Comparison of ENCODE assay signal across 7 cellular contexts in the genomic region with DNA sequence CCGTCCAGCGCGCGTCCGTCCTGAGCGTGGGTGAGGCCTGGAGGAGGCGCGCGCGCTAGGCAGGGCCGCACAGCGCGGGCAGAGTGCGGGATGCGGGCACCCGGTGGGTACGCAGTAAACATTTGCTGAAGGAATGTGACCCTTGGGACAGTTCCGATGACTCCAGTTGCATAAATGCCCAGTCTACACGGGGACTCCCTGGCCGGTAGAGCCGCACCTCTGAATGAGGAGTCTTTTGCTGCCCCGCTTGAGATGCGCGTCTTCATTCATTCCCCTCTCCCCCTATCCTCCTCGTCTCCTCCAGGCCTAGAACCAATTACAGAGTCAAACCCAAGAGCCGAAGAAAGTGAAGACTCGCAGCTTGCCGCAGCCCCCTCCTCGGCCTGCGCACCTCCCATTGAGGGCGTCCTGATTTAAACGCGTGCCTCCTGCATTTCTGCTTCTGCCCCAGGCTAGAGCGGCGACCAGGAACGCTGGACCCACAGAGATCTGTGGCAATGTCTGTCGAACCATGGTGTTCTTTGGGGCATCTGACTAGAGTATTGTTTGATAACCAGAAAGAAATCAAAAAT. TPM values are rescaled to one million over a fixed set of nuclear protein-coding genes. Genes with fewer than 3 reads are reported as not detected.
DNase-seq lines count a peak whose midpoint lies in the region; ATAC-seq and TF ChIP-seq lines count a peak whose summit lies in the region.

No MANE protein-coding gene starts in this region.

- peaks cover 9% of the 10 kb centered on the region for H3K4me1 Mint-ChIP-seq in WTC11

- CTCF ChIA-PET in WTC11 (lab: Charles Lee), result interaction anchor here (1.1 to 1.7 kb wide), 6 partner anchors 29 to 116 kb away, joined by 3 to 11 read pairs (median 5); partner anchors contain the start of gene SCO2

- no peak for TF ChIP-seq EP300 in sigmoid colon (IDR thresholded peaks at IDR 0.05)

- H3K27ac ChIP-seq in sigmoid colon, result peak overlapping the region; percentile 97 to 99 (median 98)

- no peaks in the 10 kb centered on the region for H3K9me3 Mint-ChIP-seq in WTC11

- peaks cover 14% of the 10 kb centered on the region for H3K27me3 Mint-ChIP-seq in WTC11 (ENCODE audit: low read depth)

- POLR2A ChIA-PET in WTC11 (lab: Charles Lee), result interaction anchor here (1.0 to 1.4 kb wide), 2 partner anchors 58 to 76 kb away, joined by 3 to 6 read pairs; partner anchors contain the start of genes LMF2, NCAPH2 and SCO2

- no peak for TF ChIP-seq CTCF in WTC11 (IDR thresholded peaks at IDR 0.05)
- no peak for TF ChIP-seq CTCF in sigmoid colon (IDR thresholded peaks at IDR 0.05)

- H3K4me3 Mint-ChIP-seq in WTC11, result peak overlapping the region; percentile 97

- intact Hi-C loops in left cardiac atrium (cut with DNase I) (loop anchor here in 1 of 2 donors (5.0 kb wide), 1 partner anchor 39 kb away; no protein-coding TSS in a partner anchor), sigmoid colon (cut with DNase I) (loop anchor here (2.0 to 5.0 kb wide), 2 partner anchors 21 to 44 kb away; partner anchors contain the start of genes ARSA and SYCE3)

- WGBS in sigmoid colon, 2 donors, result 4 to 6% methylated on average over 37 of the region's 37 CpGs

- DNase-seq in WTC11 (ENCODE audit: low spot score) (no peak), left cardiac atrium (no peak), sigmoid colon (no peak), cortex of kidney (lab: John Stamatoyannopoulos, UW) (no peak)
- DNase-seq in stimulated activated CD4-positive, alpha-beta T cell treated with anti-CD3 and anti-CD28 coated beads, Interleukin-2, amount 100 ng/mL, for 48 hours, result no peak

- peak; percentile 16 for ATAC-seq in GM18873 (IDR thresholded peaks at IDR 0.05; ENCODE audit: low FRiP score, unreplicated experiment)
- peak; percentile 8 for ATAC-seq in HG02840 (IDR thresholded peaks at IDR 0.05; ENCODE audit: low FRiP score, unreplicated experiment)
- peak; percentile 3 for ATAC-seq in WTC11
- peak; percentile 21 to 50 for ATAC-seq in left cardiac atrium

- peaks cover 7% of the 10 kb centered on the region for H3K36me3 Mint-ChIP-seq in WTC11

- no peaks in the 10 kb centered on the region for H3K9me3 ChIP-seq in sigmoid colon

- peaks cover 0 to 29% (median 26%) of the 10 kb centered on the region in 4 donors for H3K4me1 ChIP-seq in sigmoid colon

- TF ChIP-seq POLR2A in sigmoid colon (IDR thresholded peaks at IDR 0.05), result no peak

- H3K4me3 ChIP-seq in sigmoid colon, result peak overlapping the region; percentile 85 to 92 (median 89)

- H3K27ac Mint-ChIP-seq in WTC11, result peak overlapping the region; percentile 87

- H3K36me3 ChIP-seq in sigmoid colon, result peaks cover 0 to 5% (median 0%) of the 10 kb centered on the region in 4 donors

- H3K27me3 ChIP-seq in sigmoid colon, result peaks cover 4 to 5% (median 5%) of the 10 kb centered on the region in 3 donors

TF ChIP-seq in WTC11, 78 proteins besides CTCF, POLR2A, EP300 and RAD21:
- 0 out of 2 replicates have a peak, but pooled peaks have one; percentile 67 for TF ChIP-seq ZNF232 (CRISPR knock-in tag; IDR thresholded peaks at IDR 0.05)
- 0 out of 2 replicates have a peak, but pooled peaks have one; percentile 69 for TF ChIP-seq SMAD3 (CRISPR knock-in tag; IDR thresholded peaks at IDR 0.05; ENCODE audit: borderline replicate concordance)
- peak; percentile 82; the same call in 1 of the 2 replicates for TF ChIP-seq ELF4 (CRISPR knock-in tag; IDR thresholded peaks at IDR 0.05; ENCODE audit: low read depth)
- 0 out of 2 replicates have a peak, but pooled peaks have one; percentile 59 for TF ChIP-seq CREM (CRISPR knock-in tag; IDR thresholded peaks at IDR 0.05)
- TF ChIP-seq EMX1 (CRISPR knock-in tag; IDR thresholded peaks at IDR 0.05), result no peak
- TF ChIP-seq ZBTB43 (CRISPR knock-in tag; IDR thresholded peaks at IDR 0.05), result 0 out of 2 replicates have a peak, but pooled peaks have one; percentile 1
- TF ChIP-seq PREB (CRISPR knock-in tag; IDR thresholded peaks at IDR 0.05; ENCODE audit: borderline replicate concordance), result no peak
TF ChIP-seq in WTC11: peak in this region for 5.

RNA-seq across cellular contexts. Expression of gene CHKB, which starts 0.7 kb away (rescaled TPM):
- 75.4 to 80.0 TPM (median 76.1 TPM) in 3 replicates for total RNA-seq in WTC11 (2021)
- 10 to 100 TPM; 31.6 to 35.3 TPM for total RNA-seq in left cardiac atrium
- 10 to 100 TPM; 22.0 to 55.1 (median 39.2) TPM for total RNA-seq in sigmoid colon
- polyA plus RNA-seq in sigmoid colon, result 10 to 100 TPM; 24.7 to 90.0 (median 37.8) TPM

RNA-seq across cellular contexts. Expression of gene CPT1B, which starts 5.2 kb away (rescaled TPM):
- total RNA-seq in WTC11 (2021), result 33.7 to 47.8 TPM (median 47.4 TPM) in 3 replicates
- 100 to 1,000 TPM; 201 to 269 TPM for total RNA-seq in left cardiac atrium
- 10 to 100 TPM in 1 of 4 donors, 1 to 10 TPM in 3; 1.4 to 10.2 (median 6.1) TPM for total RNA-seq in sigmoid colon
- polyA plus RNA-seq in sigmoid colon, result 10 to 100 TPM in 1 of 3 donors, 1 to 10 TPM in 2; 3.2 to 22.6 (median 4.2) TPM

RNA-seq across cellular contexts. Expression of gene MAPK8IP2, which starts 17.2 kb away (rescaled TPM):
- 1.8 to 4.9 TPM (median 1.9 TPM) in 3 replicates for total RNA-seq in WTC11 (2021)
- total RNA-seq in left cardiac atrium, result 1 to 10 TPM in 1 of 2 donors, under 1 TPM in 1; 0.42 to 1.1 TPM
- total RNA-seq in sigmoid colon, result 1 to 10 TPM in 3 of 4 donors, under 1 TPM in 1; 0.66 to 2.9 (median 2.0) TPM
- 1 to 10 TPM in 1 of 3 donors, under 1 TPM in 2; under 0.01 to 1.9 (median 0.23) TPM for polyA plus RNA-seq in sigmoid colon

RNA-seq across cellular contexts. Expression of gene SYCE3, which starts 20.7 kb away (rescaled TPM):
- total RNA-seq in WTC11 (2021) (0.46 to 0.89 TPM (median 0.85 TPM) in 3 replicates), left cardiac atrium (not detected), sigmoid colon (not detected)
- not detected for polyA plus RNA-seq in sigmoid colon

RNA-seq across cellular contexts. Expression of gene KLHDC7B, which starts 37.7 kb away (rescaled TPM):
- total RNA-seq in WTC11 (2021) (not detected in 3 replicates), left cardiac atrium (under 1 TPM in 1 of 2 donors, not detected in 1; 0.15 TPM), sigmoid colon (not detected)
- 1 to 10 TPM in 1 of 3 donors, not detected in 2; 2.0 TPM for polyA plus RNA-seq in sigmoid colon
